Comparison of ENCODE assay signal across 11 cellular contexts in genomic region chr4:38678078-38678477, GRCh38. TPM values are rescaled to one million over a fixed set of nuclear protein-coding genes. Genes with fewer than 3 reads are reported as not detected.
DNase-seq lines count a peak whose midpoint lies in the region; ATAC-seq and TF ChIP-seq lines count a peak whose summit lies in the region.
"Had no signal": no experiment of that assay in that cellular context is flagged by ENCODE, and none has a peak within 500 bp of the region (broad histone marks: within the 10 kb centered on the region; RNA-seq: fewer than 3 reads in every experiment).

No MANE protein-coding gene starts in this region.

- ATAC-seq in activated CD8-positive, alpha-beta T cell treated with anti-CD3 and anti-CD28 coated beads for 36 hours: no peak
- ATAC-seq in activated CD8-positive, alpha-beta T cell treated with anti-CD3 and anti-CD28 coated beads, Interleukin-2, amount 10 ng/mL, durations not matched to agents 7 days and 5 days: no peak
- no peak for ATAC-seq in HG02642 (IDR thresholded peaks at IDR 0.05; ENCODE audit: poor library complexity, unreplicated experiment)

- CTCF ChIA-PET in activated CD8-positive, alpha-beta T cell treated with anti-CD3 and anti-CD28 coated beads for 36 hours (lab: Charles Lee): interaction anchor here (0.9 to 6.0 kb wide), 5 partner anchors 8 to 499 kb away, joined by 3 to 119 read pairs (median 36); no protein-coding TSS in a partner anchor
- CTCF ChIA-PET in activated CD8-positive, alpha-beta T cell treated with anti-CD3 and anti-CD28 coated beads, Interleukin-2, amount 10 ng/mL, durations not matched to agents 7 days and 5 days (lab: Charles Lee): interaction anchor here (0.8 to 6.1 kb wide), 4 partner anchors 11 to 499 kb away, joined by 3 to 192 read pairs (median 75); no protein-coding TSS in a partner anchor

- H3K27ac Mint-ChIP-seq in activated CD8-positive, alpha-beta T cell treated with anti-CD3 and anti-CD28 coated beads for 36 hours: peak overlapping the region; percentile 75
- H3K27ac Mint-ChIP-seq in activated CD8-positive, alpha-beta T cell treated with anti-CD3 and anti-CD28 coated beads, Interleukin-2, amount 10 ng/mL, durations not matched to agents 7 days and 5 days: no peak overlapping the region
- H3K27ac Mint-ChIP-seq in type B pancreatic cell: peak overlapping the region; percentile 27

- no peak overlapping the region for H3K4me3 Mint-ChIP-seq in activated CD8-positive, alpha-beta T cell treated with anti-CD3 and anti-CD28 coated beads for 36 hours
- no peak overlapping the region for H3K4me3 Mint-ChIP-seq in activated CD8-positive, alpha-beta T cell treated with anti-CD3 and anti-CD28 coated beads, Interleukin-2, amount 10 ng/mL, durations not matched to agents 7 days and 5 days
- no peak overlapping the region for H3K4me3 Mint-ChIP-seq in type B pancreatic cell

- POLR2A ChIA-PET in activated CD8-positive, alpha-beta T cell treated with anti-CD3 and anti-CD28 coated beads for 36 hours (lab: Charles Lee): interaction anchor here (1.0 kb wide), 1 partner anchor 57 kb away, joined by 3 read pairs; no protein-coding TSS in a partner anchor
- POLR2A ChIA-PET in activated CD8-positive, alpha-beta T cell treated with anti-CD3 and anti-CD28 coated beads, Interleukin-2, amount 10 ng/mL, durations not matched to agents 7 days and 5 days (lab: Charles Lee): no interaction called here

- peaks cover 74% of the 10 kb centered on the region for H3K4me1 Mint-ChIP-seq in activated CD8-positive, alpha-beta T cell treated with anti-CD3 and anti-CD28 coated beads for 36 hours (ENCODE audit: low read depth)
- H3K4me1 Mint-ChIP-seq in activated CD8-positive, alpha-beta T cell treated with anti-CD3 and anti-CD28 coated beads, Interleukin-2, amount 10 ng/mL, durations not matched to agents 7 days and 5 days (ENCODE audit: low read depth): peaks cover 38% of the 10 kb centered on the region
- H3K4me1 Mint-ChIP-seq in type B pancreatic cell (ENCODE audit: unreplicated experiment): peaks cover 54% of the 10 kb centered on the region

- TF ChIP-seq CTCF in activated CD8-positive, alpha-beta T cell treated with anti-CD3 and anti-CD28 coated beads for 36 hours (IDR thresholded peaks at IDR 0.05): no peak
- TF ChIP-seq CTCF in type B pancreatic cell (conservative IDR thresholded peaks at IDR 0.05): no peak

- no peaks in the 10 kb centered on the region for H3K27me3 Mint-ChIP-seq in activated CD8-positive, alpha-beta T cell treated with anti-CD3 and anti-CD28 coated beads for 36 hours
- no peaks in the 10 kb centered on the region for H3K27me3 Mint-ChIP-seq in activated CD8-positive, alpha-beta T cell treated with anti-CD3 and anti-CD28 coated beads, Interleukin-2, amount 10 ng/mL, durations not matched to agents 7 days and 5 days (ENCODE audit: low read depth)
- no peaks in the 10 kb centered on the region for H3K27me3 Mint-ChIP-seq in type B pancreatic cell

- H3K9me3 Mint-ChIP-seq in activated CD8-positive, alpha-beta T cell treated with anti-CD3 and anti-CD28 coated beads for 36 hours: no peaks in the 10 kb centered on the region
- no peaks in the 10 kb centered on the region for H3K9me3 Mint-ChIP-seq in activated CD8-positive, alpha-beta T cell treated with anti-CD3 and anti-CD28 coated beads, Interleukin-2, amount 10 ng/mL, durations not matched to agents 7 days and 5 days (ENCODE audit: insufficient read depth)
- no peaks in the 10 kb centered on the region for H3K9me3 Mint-ChIP-seq in type B pancreatic cell

- DNase-seq in activated CD8-positive, alpha-beta T cell treated with anti-CD3 and anti-CD28 coated beads for 36 hours: no peak
- DNase-seq in activated CD8-positive, alpha-beta T cell treated with anti-CD3 and anti-CD28 coated beads, Interleukin-2, amount 10 ng/mL, durations not matched to agents 7 days and 5 days: no peak
- peak; percentile 79 for DNase-seq in dermis blood vessel endothelial cell
- peak; percentile 61 for DNase-seq in midbrain (lab: John Stamatoyannopoulos, UW)
- DNase-seq in type B pancreatic cell (ENCODE audit: extremely low spot score, unreplicated experiment): no peak
- no peak for DNase-seq in NCI-H345 treated with DMSO at 0.1 percent for 48 hours (lab: John Stamatoyannopoulos, UW; ENCODE audit: unreplicated experiment)
- no peak for DNase-seq in NCI-H345 (lab: John Stamatoyannopoulos, UW)
- DNase-seq: BE2C, foreskin melanocyte, SHP77 had no signal

- peaks cover 10% of the 10 kb centered on the region for H3K36me3 Mint-ChIP-seq in activated CD8-positive, alpha-beta T cell treated with anti-CD3 and anti-CD28 coated beads for 36 hours (ENCODE audit: low read depth)
- H3K36me3 Mint-ChIP-seq in activated CD8-positive, alpha-beta T cell treated with anti-CD3 and anti-CD28 coated beads, Interleukin-2, amount 10 ng/mL, durations not matched to agents 7 days and 5 days (ENCODE audit: low read depth): peaks cover 13% of the 10 kb centered on the region
- H3K36me3 Mint-ChIP-seq in type B pancreatic cell: peaks cover 40% of the 10 kb centered on the region

- intact Hi-C loops in activated CD8-positive, alpha-beta T cell treated with anti-CD3 and anti-CD28 coated beads for 36 hours (cut with micrococcal nuclease): loop anchor here (5.0 to 10.0 kb wide), 4 partner anchors 163 to 613 kb away; no protein-coding TSS in a partner anchor

RNA-seq across cellular contexts. Expression of gene KLF3, which starts 14.1 kb away (rescaled TPM):
- 1 to 10 TPM; 5.5 to 6.0 TPM for total RNA-seq in activated CD8-positive, alpha-beta T cell treated with anti-CD3 and anti-CD28 coated beads for 36 hours
- 1 to 10 TPM; 8.1 to 8.3 TPM for total RNA-seq in activated CD8-positive, alpha-beta T cell treated with anti-CD3 and anti-CD28 coated beads, Interleukin-2, amount 10 ng/mL, durations not matched to agents 7 days and 5 days
- total RNA-seq in dermis blood vessel endothelial cell (26.4 and 32.7 TPM in 2 replicates), type B pancreatic cell (ENCODE audit: low replicate concordance) (62.0 and 106 TPM in 2 replicates)

Comparison
In these comparisons a context has a peak if more than half of its experiments do, and no peak if none do; other contexts are left out.
1. DNase-seq: peak in dermis blood vessel endothelial cell (single experiment) and midbrain (single experiment); none in activated CD8-positive, alpha-beta T cell treated with anti-CD3 and anti-CD28 coated beads for 36 hours (single experiment), activated CD8-positive, alpha-beta T cell treated with anti-CD3 and anti-CD28 coated beads, Interleukin-2, amount 10 ng/mL, durations not matched to agents 7 days and 5 days (single experiment), type B pancreatic cell (single experiment), NCI-H345 treated with DMSO at 0.1 percent for 48 hours (single experiment) and NCI-H345 (single experiment).